In the genomic region with DNA sequence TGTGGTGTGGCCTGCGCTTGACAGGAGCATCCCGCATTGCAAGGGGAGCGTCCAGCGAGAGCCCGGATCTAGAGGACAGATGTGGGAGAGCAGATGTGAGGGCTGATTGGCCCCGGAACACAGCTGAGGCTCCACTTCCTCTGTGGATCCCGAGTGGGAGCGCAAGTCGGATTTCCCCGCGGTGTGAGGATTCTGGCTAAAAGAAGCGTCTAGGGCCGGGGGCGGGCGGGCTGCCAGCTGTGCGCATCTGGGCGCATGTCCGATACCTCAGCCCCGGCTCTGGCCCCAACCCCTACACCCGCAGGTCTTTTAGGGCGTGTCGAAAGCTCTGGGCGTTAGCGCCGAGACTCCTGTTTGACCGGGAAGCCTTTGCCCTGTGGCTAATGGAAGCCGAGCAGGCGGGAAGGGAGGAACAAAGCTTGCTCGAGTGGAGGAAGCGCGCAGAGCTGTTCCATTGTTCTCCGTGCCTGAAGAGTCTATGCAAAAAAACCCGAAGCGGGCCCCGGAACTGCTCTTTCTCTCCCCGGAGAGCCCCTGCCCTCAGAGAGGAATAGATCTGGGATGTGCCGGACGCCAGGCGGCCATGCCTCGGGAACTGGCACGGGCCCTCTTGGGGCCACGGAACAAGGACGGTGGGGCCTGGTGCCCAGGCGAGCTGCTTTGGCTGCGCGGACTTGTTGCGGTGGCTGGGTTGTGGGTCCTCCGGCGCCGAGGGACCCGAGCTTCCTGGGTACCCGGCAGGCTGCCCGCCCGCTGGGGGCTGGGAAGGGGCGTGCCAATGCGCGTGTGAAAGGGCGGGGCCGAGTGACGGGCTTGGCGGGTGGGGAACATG, we compare ENCODE assay signal across 9 cellular contexts.
DNase-seq lines count a peak whose midpoint lies in the region; ATAC-seq, FAIRE-seq and TF ChIP-seq lines count a peak whose summit lies in the region.
"Had no signal": no experiment of that assay in that cellular context is flagged by ENCODE, and none has a peak within 500 bp of the region (broad histone marks: within the 10 kb centered on the region; RNA-seq: fewer than 3 reads in every experiment).

No MANE protein-coding gene starts in this region.

- H3K9me3 Mint-ChIP-seq in Calu3 (ENCODE audit: low read depth, unreplicated experiment), result no peaks in the 10 kb centered on the region

- no peak for FAIRE-seq in urothelium cell line (lab: Jason Lieb, UNC)

- intact Hi-C loops in Calu3 (cut with micrococcal nuclease; ENCODE audit: unreplicated experiment), result no loop called here

- TF ChIP-seq CTCF in Calu3 (IDR thresholded peaks at IDR 0.05; ENCODE audit: unreplicated experiment) (no peak), hepatocyte (IDR thresholded peaks at IDR 0.05; ENCODE audit: poor library complexity) (no peak)

- no peak overlapping the region for H3K27ac Mint-ChIP-seq in Calu3 (ENCODE audit: unreplicated experiment)

- peak overlapping the region; percentile 75 for H3K4me3 Mint-ChIP-seq in Calu3 (ENCODE audit: low read depth, unreplicated experiment)

- H3K9me3 ChIP-seq in hepatocyte (ENCODE audit: low read depth), result no peaks in the 10 kb centered on the region

- peak overlapping the region; percentile 39 for H3K4me3 ChIP-seq in hepatocyte

- ATAC-seq in HG03039 (IDR thresholded peaks at IDR 0.05; ENCODE audit: unreplicated experiment), result no peak

- peak overlapping the region; percentile 89 for H3K27ac ChIP-seq in hepatocyte
- H3K27ac ChIP-seq: HL-60 had no signal

- CTCF ChIA-PET in Calu3 (lab: Charles Lee), result interaction anchor here (0.9 to 1.1 kb wide), 2 partner anchors 22 kb away, joined by 3 read pairs; no protein-coding TSS in a partner anchor

- no peaks in the 10 kb centered on the region for H4K20me1 ChIP-seq in hepatocyte (ENCODE audit: insufficient read depth, poor library complexity, severe bottlenecking)

- peak overlapping the region; percentile 58 for H2AFZ ChIP-seq in hepatocyte

- peaks cover 72% of the 10 kb centered on the region for H3K27me3 Mint-ChIP-seq in Calu3 (ENCODE audit: unreplicated experiment)

- WGBS in hepatocyte (ENCODE audit: low lambda C conversion rate, missing lambda C conversion rate), result 2% methylated on average over 49 of the region's 61 CpGs

- DNase-seq in Calu3, result peak; percentile 64
- peak; percentile 48 for DNase-seq in NCI-H146 treated with DMSO at 0.1 percent for 48 hours (lab: John Stamatoyannopoulos, UW; ENCODE audit: unreplicated experiment)
- peak; percentile 89 for DNase-seq in astrocyte of the hippocampus (ENCODE audit: low read depth, low spot score)
- peak; percentile 88 for DNase-seq in hepatocyte (ENCODE audit: low spot score)
- peak; percentile 91 for DNase-seq in retina
- no peak for DNase-seq in urothelium cell line (ENCODE audit: low spot score)
- no peak for DNase-seq in ACHN

- peaks cover 31% of the 10 kb centered on the region for H3K27me3 ChIP-seq in hepatocyte

- in situ Hi-C loops in ACHN (cut with HindIII; ENCODE audit: low pct_ligation_motif_present, low pct_unique_long_range_greater_than_20kb, low sequenced_read_pairs), result loop anchor here (25.0 kb wide), 1 partner anchor 88 kb away; no protein-coding TSS in a partner anchor

- H3K4me2 ChIP-seq in hepatocyte, result peak overlapping the region; percentile 94

- peaks cover 12% of the 10 kb centered on the region for H3K36me3 Mint-ChIP-seq in Calu3 (ENCODE audit: insufficient read depth, unreplicated experiment)

- no peaks in the 10 kb centered on the region for H3K36me3 ChIP-seq in hepatocyte (replicated peaks; ENCODE audit: insufficient read depth, low read depth)

- no peaks in the 10 kb centered on the region for H3K9me2 ChIP-seq in hepatocyte (replicated peaks; ENCODE audit: insufficient read depth)

- peaks cover 29% of the 10 kb centered on the region for H3K4me1 ChIP-seq in hepatocyte (ENCODE audit: insufficient read depth)

- no peaks in the 10 kb centered on the region for H3K4me1 Mint-ChIP-seq in Calu3 (ENCODE audit: low read depth, unreplicated experiment)

- no TSS peak for BruUV-seq in Calu3 (replicated peaks; lab: Mats Ljungman, UMichigan)

- peaks cover 19% of the 10 kb centered on the region for H3K79me2 ChIP-seq in hepatocyte

Comparison
In these comparisons a context has a peak if more than half of its experiments do, and no peak if none do; other contexts are left out.
1. DNase-seq: peak in Calu3 (single experiment), NCI-H146 treated with DMSO at 0.1 percent for 48 hours (single experiment), astrocyte of the hippocampus (single experiment), hepatocyte (single experiment) and retina (single experiment); none in urothelium cell line (single experiment) and ACHN (single experiment).